Comparison of ENCODE assay signal across 2 cellular contexts in genomic region chrX:126806784-126807183, GRCh38. TPM values are rescaled to one million over a fixed set of nuclear protein-coding genes. Genes with fewer than 3 reads are reported as not detected.
"Had no signal": no experiment of that assay in that cellular context is flagged by ENCODE, and none has a peak within 500 bp of the region (broad histone marks: within the 10 kb centered on the region; RNA-seq: fewer than 3 reads in every experiment).

No MANE protein-coding gene starts in this region.

RNA-seq across cellular contexts. Expression of gene PRR32, which starts 12.7 kb away (rescaled TPM):
- total RNA-seq: G401, GM12878 had no signal
- polyA plus RNA-seq: GM12878 had no signal
